In the genomic region with DNA sequence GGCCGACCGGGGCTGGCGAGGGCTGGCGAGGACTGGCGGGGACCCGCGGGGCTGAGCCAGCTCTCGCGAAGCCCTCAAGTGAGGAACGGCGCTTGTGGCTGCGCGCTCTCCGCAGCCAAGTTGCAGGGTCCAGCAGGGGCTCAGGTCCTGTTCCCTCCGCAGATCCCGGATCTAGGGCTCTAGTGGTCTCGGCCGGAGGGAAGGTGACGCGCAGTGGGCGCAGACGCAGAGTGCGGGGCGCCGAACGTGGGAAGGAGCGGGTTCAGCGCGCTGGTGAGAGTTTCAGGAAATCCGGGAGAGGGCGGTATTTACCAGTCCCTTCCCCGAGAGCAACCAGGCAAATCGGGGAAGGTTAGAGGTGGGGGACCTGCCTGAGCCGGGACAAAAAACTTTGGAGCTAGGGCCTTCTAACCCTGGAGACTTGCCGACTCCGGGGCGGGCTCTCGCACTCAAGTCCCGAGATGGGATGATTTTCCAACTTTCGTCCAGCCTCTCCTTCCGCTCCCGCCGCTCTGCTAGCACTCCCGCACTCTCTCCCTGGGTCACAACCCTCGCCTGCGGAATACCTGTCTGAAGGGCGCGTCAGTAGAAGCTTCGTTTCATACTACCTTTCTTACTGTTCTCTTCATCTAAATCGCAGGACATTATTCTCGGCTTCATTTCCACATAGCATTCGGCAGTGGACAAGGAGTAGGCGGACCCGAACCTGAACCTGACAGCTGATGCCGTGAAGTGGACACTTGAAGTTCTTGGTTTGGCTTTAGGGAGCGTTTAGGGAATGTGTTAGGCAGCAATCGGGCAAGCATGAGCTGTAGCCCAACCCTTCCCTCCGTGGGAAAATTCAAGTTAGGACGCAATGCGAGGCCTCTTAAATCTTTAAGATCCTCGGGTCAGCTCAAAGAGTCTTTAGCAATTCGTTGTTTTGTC, we compare ENCODE assay signal across 8 cellular contexts. TPM values are rescaled to one million over a fixed set of nuclear protein-coding genes. Genes with fewer than 3 reads are reported as not detected.
A peak's percentile ranks its signal among the peaks of the same experiment; 100 is the strongest.
DNase-seq lines count a peak whose midpoint lies in the region; ATAC-seq and TF ChIP-seq lines count a peak whose summit lies in the region.

No MANE protein-coding gene starts in this region.

- intact Hi-C loops in heart right ventricle (cut with DNase I): loop anchor here in 9 of 10 donors (2.0 to 10.0 kb wide), 6 partner anchors 289 to 507 kb away; no protein-coding TSS in a partner anchor

- TF ChIP-seq CTCF in heart right ventricle (IDR thresholded peaks at IDR 0.05): peak in 7 of 9 donors; percentile 35 to 58 (median 43)

- DNase-seq in HUDEP-2 (lab: John Stamatoyannopoulos, UW; ENCODE audit: unreplicated experiment in 76 of 76) (peak in 47 of 76 experiments; percentile 7 to 60 (median 33)), SJSA1 (ENCODE audit: low read depth in 1 of 2, low spot score in 2 of 2) (peak; percentile 55 to 63), heart right ventricle (no peak), MV-4-11 (lab: John Stamatoyannopoulos, UW) (no peak)
- no peak for DNase-seq in activated effector memory CD4-positive, alpha-beta T cell treated with Interleukin-2 at 50 U/mL for 16 hours

- H3K4me1 ChIP-seq in ACC112 (ENCODE audit: control insufficient read depth, insufficient read depth, low read length, unreplicated experiment): peaks cover 3% of the 10 kb centered on the region
- H3K4me1 ChIP-seq in SJSA1 (replicated peaks): peaks cover 14% of the 10 kb centered on the region
- H3K4me1 ChIP-seq in heart right ventricle: peaks cover 0 to 20% (median 16%) of the 10 kb centered on the region in 9 donors
- peaks cover 19% of the 10 kb centered on the region for H3K4me1 ChIP-seq in skeletal muscle satellite cell (ENCODE audit: control insufficient read depth, insufficient read depth, low read length)

- peaks cover 94% of the 10 kb centered on the region for H3K27me3 ChIP-seq in ACC112 (ENCODE audit: insufficient read depth, low read length)
- H3K27me3 ChIP-seq in SJSA1 (replicated peaks): peaks cover 20% of the 10 kb centered on the region
- peaks cover 33 to 97% (median 94%) of the 10 kb centered on the region in 7 donors for H3K27me3 ChIP-seq in heart right ventricle
- peaks cover 93% of the 10 kb centered on the region for H3K27me3 ChIP-seq in skeletal muscle satellite cell (ENCODE audit: control insufficient read depth, insufficient read depth, low read length)

- H3K27ac ChIP-seq in ACC112 (ENCODE audit: low read depth, low read length) (no peak overlapping the region), SJSA1 (no peak overlapping the region), heart right ventricle (no peak overlapping the region)

- H3K9ac ChIP-seq in skeletal muscle satellite cell (ENCODE audit: low read depth, low read length): peak overlapping the region; percentile 66

- H3K4me3 ChIP-seq in ACC112 (ENCODE audit: low read depth, low read length) (peak overlapping the region; percentile 88), SJSA1 (peak overlapping the region; percentile 39), heart right ventricle (peak overlapping the region; percentile 4 to 42 (median 29)), skeletal muscle satellite cell (ENCODE audit: low read length) (peak overlapping the region; percentile 69)

- ATAC-seq in heart right ventricle: peak; percentile 30 to 88 (median 60)
- no peak for ATAC-seq in GM18511 (IDR thresholded peaks at IDR 0.05; ENCODE audit: unreplicated experiment)

- peak overlapping the region; percentile 97 for H3K4me2 ChIP-seq in skeletal muscle satellite cell (ENCODE audit: low read length)

- H2AFZ ChIP-seq in ACC112 (ENCODE audit: low read length, unreplicated experiment): peak overlapping the region; percentile 95

- H3K9me3 ChIP-seq in SJSA1 (replicated peaks) (0 out of 2 replicates have a peak, but pooled peaks cover 3% of the 10 kb centered on the region), heart right ventricle (no peaks in the 10 kb centered on the region), skeletal muscle satellite cell (replicated peaks; ENCODE audit: low read length) (no peaks in the 10 kb centered on the region)

- 2 to 3% methylated on average over 62 of the region's 62 CpGs for WGBS in heart right ventricle, 2 donors

- H3K79me2 ChIP-seq in ACC112 (ENCODE audit: control insufficient read depth, insufficient read depth, low read length, unreplicated experiment): no peaks in the 10 kb centered on the region

- H3K36me3 ChIP-seq in ACC112 (ENCODE audit: insufficient read depth, low read length): no peaks in the 10 kb centered on the region
- no peaks in the 10 kb centered on the region for H3K36me3 ChIP-seq in SJSA1
- no peaks in the 10 kb centered on the region for H3K36me3 ChIP-seq in heart right ventricle
- no peaks in the 10 kb centered on the region for H3K36me3 ChIP-seq in skeletal muscle satellite cell (ENCODE audit: insufficient read depth, low read length)

RNA-seq across cellular contexts. Expression of a gene that starts 13.6 kb away (rescaled TPM):
- 1.0 and 3.8 TPM in 2 replicates for total RNA-seq in SJSA1 (2014; rRNA removed; shearing (Covaris generic))
- not detected for total RNA-seq in heart right ventricle
- polyA plus RNA-seq in heart right ventricle: under 1 TPM in 1 of 2 donors, not detected in 1; 0.01 TPM
- total RNA-seq in skeletal muscle satellite cell (2012; rRNA removed): 1.7 and 2.0 TPM in 2 replicates

Comparison
In these comparisons a context has a peak if more than half of its experiments do, and no peak if none do; other contexts are left out.
1. H3K4me3 ChIP-seq: peak in every context shown above with its lines; median percentile 88 in ACC112; 69 in skeletal muscle satellite cell; 39 in SJSA1; 29 in heart right ventricle.
2. DNase-seq: peak in HUDEP-2 (47 of 76) and SJSA1 (2 of 2); none in heart right ventricle (0 of 2), activated effector memory CD4-positive, alpha-beta T cell treated with Interleukin-2 at 50 U/mL for 16 hours (single experiment) and MV-4-11 (single experiment).